7 cellular contexts compared by ENCODE assay signal in the genomic region with DNA sequence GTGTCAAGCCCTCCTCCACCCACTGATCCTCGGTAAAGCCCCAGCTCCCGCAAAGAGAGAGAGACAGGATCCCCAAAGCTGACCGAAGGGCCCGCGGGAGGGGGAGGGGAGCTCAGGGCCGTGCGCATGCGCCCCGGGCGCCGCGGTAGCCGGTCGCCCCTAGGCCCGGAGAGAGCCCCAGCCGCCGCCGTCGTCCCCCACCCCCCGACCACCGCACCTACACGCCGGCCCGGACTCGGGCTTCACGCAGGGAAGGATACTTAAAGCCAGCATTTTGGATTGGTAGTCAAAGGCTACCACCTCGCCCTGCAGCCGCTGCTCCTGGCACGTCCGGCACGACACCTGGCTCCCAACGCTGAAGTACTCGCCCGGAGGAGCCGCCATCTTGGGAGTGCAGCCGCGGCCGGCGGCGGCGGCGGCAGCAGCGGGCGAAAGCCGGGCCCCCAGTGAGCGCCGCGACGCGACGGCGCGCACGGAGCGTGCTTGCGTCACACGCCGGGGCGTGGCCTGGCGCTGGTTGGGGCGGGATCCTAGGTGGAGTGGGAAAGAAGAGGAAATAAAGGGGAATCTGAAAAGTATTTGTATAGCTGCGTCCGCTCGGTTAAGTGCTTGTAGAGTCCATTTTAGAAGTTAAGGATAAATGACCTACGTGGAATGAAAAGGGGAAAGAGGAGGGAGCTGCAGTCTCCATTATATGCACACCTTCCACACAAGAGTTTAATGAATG. TPM values are rescaled to one million over a fixed set of nuclear protein-coding genes. Genes with fewer than 3 reads are reported as not detected.
DNase-seq lines count a peak whose midpoint lies in the region; ATAC-seq and TF ChIP-seq lines count a peak whose summit lies in the region.

Gene LSM12, minus strand, starts transcription at position 468 of the 727 bp plus-strand sequence. Its CDS starts 84 bp downstream, at position 384.

- no peak for TF ChIP-seq CTCF in VCaP (conservative IDR thresholded peaks at IDR 0.05)
- TF ChIP-seq CTCF in MCF 10A (IDR thresholded peaks at IDR 0.05; ENCODE audit: unreplicated experiment), result no peak

- H3K27ac Mint-ChIP-seq in MCF 10A (ENCODE audit: low read depth, unreplicated experiment), result peak within 1 kb of the TSS; percentile 89

- POLR2A ChIA-PET in MCF 10A (lab: Yijun Ruan, JAX), result interaction anchor here (0.6 to 2.9 kb wide), 19 partner anchors 11 to 622 kb away, joined by 3 to 23 read pairs (median 3); partner anchors contain the start of genes HDAC5, TMEM101 and TMUB2

- no peaks in the 10 kb centered on the region for H3K27me3 Mint-ChIP-seq in MCF 10A (ENCODE audit: insufficient read depth, unreplicated experiment)

- BruUV-seq in MCF 10A (replicated peaks; lab: Mats Ljungman, UMichigan), result no TSS peak

- H3K9ac ChIP-seq in skeletal muscle satellite cell (ENCODE audit: low read depth, low read length), result peak within 1 kb of the TSS; percentile 94

- peak within 1 kb of the TSS; percentile 91 for H3K4me2 ChIP-seq in skeletal muscle satellite cell (ENCODE audit: low read length)

- peaks cover 26% of the 10 kb centered on the region for H3K36me3 ChIP-seq in skeletal muscle satellite cell (ENCODE audit: insufficient read depth, low read length)

- DNase-seq in NCI-H2171 treated with DMSO at 0.1 percent for 48 hours (lab: John Stamatoyannopoulos, UW) (peak; percentile 84), MCF 10A (ENCODE audit: unreplicated experiment) (peak; percentile 86)

- peaks cover 2% of the 10 kb centered on the region for H3K9me3 ChIP-seq in iPS-18c (ENCODE audit: control insufficient read depth, insufficient read depth, low read length)
- no peaks in the 10 kb centered on the region for H3K9me3 ChIP-seq in skeletal muscle satellite cell (replicated peaks; ENCODE audit: low read length)

- H3K4me3 ChIP-seq in iPS-18c (ENCODE audit: insufficient read depth, low read depth, low read length), result peak within 1 kb of the TSS; percentile 93
- H3K4me3 ChIP-seq in skeletal muscle satellite cell (ENCODE audit: low read length), result peak within 1 kb of the TSS; percentile 84

- peak within 1 kb of the TSS; percentile 92 for H3K4me3 Mint-ChIP-seq in MCF 10A (ENCODE audit: unreplicated experiment)

- peak; percentile 55 for ATAC-seq in GM18520 (IDR thresholded peaks at IDR 0.05; ENCODE audit: unreplicated experiment)
- ATAC-seq in HG03103 (IDR thresholded peaks at IDR 0.05; ENCODE audit: low read depth, unreplicated experiment), result peak; percentile 51

- peaks cover 49% of the 10 kb centered on the region for H3K36me3 Mint-ChIP-seq in MCF 10A (ENCODE audit: insufficient read depth, unreplicated experiment)

- CTCF ChIA-PET in MCF 10A (lab: Yijun Ruan, JAX), result interaction anchor here (0.7 kb wide), 1 partner anchor 100 kb away, joined by 3 read pairs; no protein-coding TSS in a partner anchor

- H3K4me1 Mint-ChIP-seq in MCF 10A (ENCODE audit: insufficient read depth, unreplicated experiment), result peaks cover 30% of the 10 kb centered on the region

- intact Hi-C loops in MCF 10A (cut with micrococcal nuclease), result no loop called here

- H3K9me3 Mint-ChIP-seq in MCF 10A (ENCODE audit: unreplicated experiment), result no peaks in the 10 kb centered on the region

- no peaks in the 10 kb centered on the region for H3K27me3 ChIP-seq in skeletal muscle satellite cell (ENCODE audit: control insufficient read depth, insufficient read depth, low read length)

- H3K4me1 ChIP-seq in skeletal muscle satellite cell (ENCODE audit: control insufficient read depth, insufficient read depth, low read length), result peaks cover 24% of the 10 kb centered on the region

- peak within 1 kb of the TSS; percentile 99 for H3K27ac ChIP-seq in VCaP

RNA-seq across cellular contexts. Expression of gene LSM12, which starts in this region (rescaled TPM):
- 87.9 and 101 TPM in 2 replicates for total RNA-seq in MCF 10A (2022)
- total RNA-seq in skeletal muscle satellite cell (2012; rRNA removed), result 76.6 and 79.7 TPM in 2 replicates

Comparison
In these comparisons a context has a peak if more than half of its experiments do, and no peak if none do; other contexts are left out.
1. Peak in every context shown above with its lines: DNase-seq, ATAC-seq, H3K4me3 ChIP-seq and H3K27ac ChIP-seq.